Comparison of ENCODE assay signal across 8 cellular contexts in the genomic region with DNA sequence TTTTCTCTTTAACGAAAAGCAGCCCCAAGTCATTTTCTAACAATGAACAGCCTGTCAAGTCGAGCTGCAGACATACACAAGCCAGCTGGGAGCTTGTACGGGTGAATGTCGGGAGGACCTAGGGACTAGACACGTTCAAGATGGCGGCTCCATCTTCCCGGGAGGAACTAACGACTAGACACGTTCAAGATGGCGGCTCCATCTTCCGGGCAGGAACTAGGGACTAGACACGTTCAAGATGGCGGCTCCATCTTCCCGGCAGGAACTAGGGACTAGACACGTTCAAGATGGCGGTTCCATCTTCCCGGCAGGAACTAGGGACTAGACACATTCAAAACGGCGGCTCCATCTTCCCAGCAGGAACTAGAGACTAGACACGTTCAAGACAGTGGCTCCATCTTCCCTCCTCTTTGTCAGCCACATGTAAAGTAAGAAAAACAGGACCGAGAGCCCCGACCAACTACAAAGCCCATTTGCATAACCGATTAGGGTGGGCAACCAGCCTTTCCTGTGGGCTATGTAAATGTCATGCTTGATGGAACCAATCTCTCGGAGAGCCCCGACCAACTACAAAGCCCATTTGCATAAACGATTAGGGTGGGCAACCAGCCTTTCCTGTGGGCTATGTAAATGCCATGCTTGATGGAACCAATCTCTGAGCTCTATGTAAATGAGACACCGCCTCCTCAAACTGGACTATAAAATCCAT.
DNase-seq lines count a peak whose midpoint lies in the region; ATAC-seq and TF ChIP-seq lines count a peak whose summit lies in the region.

No MANE protein-coding gene starts in this region.

- H3K4me3 ChIP-seq in epithelial cell of proximal tubule (ENCODE audit: low read depth, low read length): peak overlapping the region; percentile 52

- no peak for TF ChIP-seq CTCF in epithelial cell of proximal tubule (conservative IDR thresholded peaks at IDR 0.05; ENCODE audit: low read depth, low read length)

- DNase-seq in T-helper 1 cell (peak in 4 of 5 donors; percentile 5 to 44 (median 22)), epithelial cell of proximal tubule (ENCODE audit: low read depth) (no peak), non-pigmented ciliary epithelial cell (ENCODE audit: low read depth) (peak; percentile 37), SW480 (ENCODE audit: low spot score) (no peak), NCI-H2029 (lab: John Stamatoyannopoulos, UW) (no peak), hippocampal formation (lab: John Stamatoyannopoulos, UW) (no peak), H4 (ENCODE audit: low spot score) (no peak)

- ATAC-seq in GM18517 (IDR thresholded peaks at IDR 0.05; ENCODE audit: unreplicated experiment): peak; percentile 68

Comparison
In these comparisons a context has a peak if more than half of its experiments do, and no peak if none do; other contexts are left out.
1. DNase-seq: peak in T-helper 1 cell (4 of 5) and non-pigmented ciliary epithelial cell (single experiment); none in epithelial cell of proximal tubule (single experiment), SW480 (single experiment), NCI-H2029 (single experiment), hippocampal formation (0 of 2) and H4 (single experiment).